Comparison of ENCODE assay signal across 8 cellular contexts in genomic region chr16:47037746-47038458, GRCh38.
DNase-seq lines count a peak whose midpoint lies in the region; ATAC-seq and FAIRE-seq lines count a peak whose summit lies in the region.

No MANE protein-coding gene starts in this region.

- FAIRE-seq in GM18507 (lab: Jason Lieb, UNC) = peak; percentile 91

- DNase-seq in ACHN (peak; percentile 88), GM18507 (ENCODE audit: extremely low spot score, insufficient read length, low read depth) (peak; percentile 86), NCI-H2171 (lab: John Stamatoyannopoulos, UW) (peak; percentile 69), cerebellum (ENCODE audit: low spot score) (peak; percentile 85), left lobe of liver (ENCODE audit: low spot score) (peak; percentile 87)
- DNase-seq in activated CD4-positive, CD25-positive, alpha-beta regulatory T cell treated with anti-CD3 and anti-CD28 coated beads, Interleukin-2, amount 50 U/mL, for 72 hours = peak; percentile 97
- peak; percentile 87 for DNase-seq in stimulated activated CD4-positive, alpha-beta T cell treated with anti-CD3 and anti-CD28 coated beads, Interleukin-1b, Interleukin-23, amount 100 ng/mL, for 48 hours

- ATAC-seq in HG02973 (IDR thresholded peaks at IDR 0.05; ENCODE audit: unreplicated experiment) (peak; percentile 92), left lobe of liver (peak; percentile 100)

- in situ Hi-C loops in ACHN (cut with HindIII; ENCODE audit: low pct_ligation_motif_present, low pct_unique_long_range_greater_than_20kb, low sequenced_read_pairs) = no loop called here

Comparison
In these comparisons a context has a peak if more than half of its experiments do, and no peak if none do; other contexts are left out.
1. Peak in every context shown above with its lines: DNase-seq and ATAC-seq.